ENCODE assay signal across 27 cellular contexts in genomic region chr13:76892488-76892887, GRCh38. TPM values are rescaled to one million over a fixed set of nuclear protein-coding genes. Genes with fewer than 3 reads are reported as not detected.
DNase-seq lines count a peak whose midpoint lies in the region; ATAC-seq and TF ChIP-seq lines count a peak whose summit lies in the region.
"Had no signal": no experiment of that assay in that cellular context is flagged by ENCODE, and none has a peak within 500 bp of the region (broad histone marks: within the 10 kb centered on the region; RNA-seq: fewer than 3 reads in every experiment).

No MANE protein-coding gene starts in this region.

- no peak overlapping the region for H3K4me3 Mint-ChIP-seq in activated CD4-positive, alpha-beta T cell treated with anti-CD3 and anti-CD28 coated beads, Interleukin-2, amount 10 ng/mL, durations not matched to agents 24 days and 14 days
- H3K4me3 Mint-ChIP-seq: activated CD4-positive, alpha-beta T cell treated with anti-CD3 and anti-CD28 coated beads, Interleukin-2, amount 10 ng/mL, durations not matched to agents 7 days and 5 days; activated CD8-positive, alpha-beta memory T cell treated with anti-CD3 and anti-CD28 coated beads, Interleukin-2, amount 10 ng/mL, durations not matched to agents 7 days and 5 days; activated naive CD4-positive, alpha-beta T cell treated with anti-CD3 and anti-CD28 coated beads, Interleukin-2, amount 50 U/mL, for 24 hours; T-helper 17 cell had no signal

- H3K36me3 Mint-ChIP-seq in activated CD4-positive, alpha-beta T cell treated with anti-CD3 and anti-CD28 coated beads, Interleukin-2, amount 10 ng/mL, durations not matched to agents 24 days and 14 days (ENCODE audit: low read depth) = no peaks in the 10 kb centered on the region
- H3K36me3 Mint-ChIP-seq: activated CD8-positive, alpha-beta memory T cell treated with anti-CD3 and anti-CD28 coated beads, Interleukin-2, amount 10 ng/mL, durations not matched to agents 7 days and 5 days; activated naive CD4-positive, alpha-beta T cell treated with anti-CD3 and anti-CD28 coated beads, Interleukin-2, amount 50 U/mL, for 24 hours had no signal

- DNase-seq in kidney tubule cell (ENCODE audit: low spot score) (peak; percentile 71), posterior cingulate gyrus (no peak), HuH-7 (ENCODE audit: low spot score) (no peak)
- no peak for DNase-seq in activated CD4-positive, alpha-beta T cell treated with anti-CD3 and anti-CD28 coated beads, Interleukin-2, amount 10 ng/mL, durations not matched to agents 24 days and 14 days
- DNase-seq: activated CD4-positive, alpha-beta T cell treated with anti-CD3 and anti-CD28 coated beads, Interleukin-2, amount 10 ng/mL, durations not matched to agents 7 days and 5 days; activated CD8-positive, alpha-beta memory T cell treated with anti-CD3 and anti-CD28 coated beads, Interleukin-2, amount 10 ng/mL, durations not matched to agents 7 days and 5 days; anterior cingulate cortex; caudate nucleus; glutamatergic neuron; GOT3; NCI-H1436; NCI-H2171; NCI-H524; psoas muscle; stimulated activated CD4-positive, alpha-beta T cell treated with anti-CD3 and anti-CD28 coated beads, Interleukin-1b, Interleukin-23, amount 100 ng/mL, for 48 hours; T-helper 17 cell; testis had no signal

- H3K27ac Mint-ChIP-seq in activated CD4-positive, alpha-beta T cell treated with anti-CD3 and anti-CD28 coated beads, Interleukin-2, amount 10 ng/mL, durations not matched to agents 24 days and 14 days = no peak overlapping the region
- H3K27ac Mint-ChIP-seq: activated CD4-positive, alpha-beta T cell treated with anti-CD3 and anti-CD28 coated beads, Interleukin-2, amount 10 ng/mL, durations not matched to agents 7 days and 5 days; activated CD8-positive, alpha-beta memory T cell treated with anti-CD3 and anti-CD28 coated beads, Interleukin-2, amount 10 ng/mL, durations not matched to agents 7 days and 5 days; activated naive CD4-positive, alpha-beta T cell treated with anti-CD3 and anti-CD28 coated beads, Interleukin-2, amount 50 U/mL, for 24 hours; T-helper 17 cell had no signal

- intact Hi-C loops in activated CD4-positive, alpha-beta T cell treated with anti-CD3 and anti-CD28 coated beads, Interleukin-2, amount 10 ng/mL, durations not matched to agents 24 days and 14 days (cut with micrococcal nuclease) = no loop called here
- intact Hi-C loops in posterior cingulate gyrus (cut with DNase I) = no loop called here

- H3K9me3 Mint-ChIP-seq in activated CD4-positive, alpha-beta T cell treated with anti-CD3 and anti-CD28 coated beads, Interleukin-2, amount 10 ng/mL, durations not matched to agents 24 days and 14 days = no peaks in the 10 kb centered on the region
- H3K9me3 Mint-ChIP-seq: activated naive CD4-positive, alpha-beta T cell treated with anti-CD3 and anti-CD28 coated beads, Interleukin-2, amount 50 U/mL, for 24 hours had no signal

- peaks cover 52% of the 10 kb centered on the region for H3K27me3 Mint-ChIP-seq in activated CD4-positive, alpha-beta T cell treated with anti-CD3 and anti-CD28 coated beads, Interleukin-2, amount 10 ng/mL, durations not matched to agents 24 days and 14 days

- H3K4me1 Mint-ChIP-seq in activated CD4-positive, alpha-beta T cell treated with anti-CD3 and anti-CD28 coated beads, Interleukin-2, amount 10 ng/mL, durations not matched to agents 24 days and 14 days = peaks cover 12% of the 10 kb centered on the region

- ATAC-seq in GM18873 (IDR thresholded peaks at IDR 0.05; ENCODE audit: low FRiP score, unreplicated experiment) (peak; percentile 36), GM21423 (IDR thresholded peaks at IDR 0.05; ENCODE audit: unreplicated experiment) (peak; percentile 54), HG02981 (IDR thresholded peaks at IDR 0.05; ENCODE audit: unreplicated experiment) (peak; percentile 55), SK-N-SH treated with all-trans-retinoic acid at 6 μM for 48 hours (no peak)
- ATAC-seq: activated CD8-positive, alpha-beta memory T cell treated with anti-CD3 and anti-CD28 coated beads, Interleukin-2, amount 10 ng/mL, durations not matched to agents 7 days and 5 days; psoas muscle; T-helper 17 cell had no signal

TF ChIP-seq in SK-N-SH treated with all-trans-retinoic acid at 6 μM for 48 hours, 23 proteins besides CTCF, POLR2A, EP300 and RAD21 (continues in another document):
- TF ChIP-seq, protein P1, sequence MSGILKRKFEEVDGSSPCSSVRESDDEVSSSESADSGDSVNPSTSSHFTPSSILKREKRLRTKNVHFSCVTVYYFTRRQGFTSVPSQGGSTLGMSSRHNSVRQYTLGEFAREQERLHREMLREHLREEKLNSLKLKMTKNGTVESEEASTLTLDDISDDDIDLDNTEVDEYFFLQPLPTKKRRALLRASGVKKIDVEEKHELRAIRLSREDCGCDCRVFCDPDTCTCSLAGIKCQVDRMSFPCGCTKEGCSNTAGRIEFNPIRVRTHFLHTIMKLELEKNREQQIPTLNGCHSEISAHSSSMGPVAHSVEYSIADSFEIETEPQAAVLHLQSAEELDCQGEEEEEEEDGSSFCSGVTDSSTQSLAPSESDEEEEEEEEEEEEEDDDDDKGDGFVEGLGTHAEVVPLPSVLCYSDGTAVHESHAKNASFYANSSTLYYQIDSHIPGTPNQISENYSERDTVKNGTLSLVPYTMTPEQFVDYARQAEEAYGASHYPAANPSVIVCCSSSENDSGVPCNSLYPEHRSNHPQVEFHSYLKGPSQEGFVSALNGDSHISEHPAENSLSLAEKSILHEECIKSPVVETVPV (CRISPR knock-in tag; IDR thresholded peaks at IDR 0.05) = no peak
- TF ChIP-seq OSR1 (CRISPR knock-in tag; IDR thresholded peaks at IDR 0.05) (no peak), TSHZ2 (CRISPR knock-in tag; IDR thresholded peaks at IDR 0.05) (no peak), ESRRG (CRISPR knock-in tag; IDR thresholded peaks at IDR 0.05) (no peak), CSDC2 (CRISPR knock-in tag; IDR thresholded peaks at IDR 0.05) (no peak), RARB (CRISPR knock-in tag; IDR thresholded peaks at IDR 0.05) (no peak), ZNF8 (CRISPR knock-in tag; IDR thresholded peaks at IDR 0.05) (no peak), ZC3H10 (CRISPR knock-in tag; IDR thresholded peaks at IDR 0.05) (no peak), SNAI2 (CRISPR knock-in tag; IDR thresholded peaks at IDR 0.05) (no peak), ISL1 (CRISPR knock-in tag; IDR thresholded peaks at IDR 0.05) (no peak), ZNF70 (CRISPR knock-in tag; IDR thresholded peaks at IDR 0.05) (no peak), PPARA (CRISPR knock-in tag; IDR thresholded peaks at IDR 0.05; ENCODE audit: borderline replicate concordance) (no peak), BACH2 (CRISPR knock-in tag; IDR thresholded peaks at IDR 0.05; ENCODE audit: borderline replicate concordance) (no peak), ARNTL (CRISPR knock-in tag; IDR thresholded peaks at IDR 0.05; ENCODE audit: borderline replicate concordance, low read depth) (no peak), PATZ1 (CRISPR knock-in tag; IDR thresholded peaks at IDR 0.05; ENCODE audit: borderline replicate concordance) (no peak), ZFP3 (CRISPR knock-in tag; IDR thresholded peaks at IDR 0.05) (no peak), GLIS3 (CRISPR knock-in tag; IDR thresholded peaks at IDR 0.05) (no peak), ZFP30 (CRISPR knock-in tag; IDR thresholded peaks at IDR 0.05) (no peak)

RNA-seq across cellular contexts. Expression of gene KCTD12, which starts 6.3 kb away (rescaled TPM):
- 11.8 and 12.9 TPM in 2 replicates for total RNA-seq in activated CD4-positive, alpha-beta T cell treated with anti-CD3 and anti-CD28 coated beads, Interleukin-2, amount 10 ng/mL, durations not matched to agents 24 days and 14 days

RNA-seq across cellular contexts. Expression of gene ACOD1, which starts 55.8 kb away (rescaled TPM):
- total RNA-seq in activated CD4-positive, alpha-beta T cell treated with anti-CD3 and anti-CD28 coated beads, Interleukin-2, amount 10 ng/mL, durations not matched to agents 24 days and 14 days = not detected in 2 replicates
- total RNA-seq: activated CD4-positive, alpha-beta T cell treated with anti-CD3 and anti-CD28 coated beads, Interleukin-2, amount 10 ng/mL, durations not matched to agents 7 days and 5 days; activated CD8-positive, alpha-beta memory T cell treated with anti-CD3 and anti-CD28 coated beads, Interleukin-2, amount 10 ng/mL, durations not matched to agents 7 days and 5 days; dermis microvascular lymphatic vessel endothelial cell; lung microvascular endothelial cell; MCF 10A; psoas muscle; SJSA1; skeletal muscle tissue; T-helper 17 cell had no signal
